In genomic region chr5:173016621-173017046, GRCh38 we compare ENCODE assay signal across 1 cellular context.
TF ChIP-seq lines count a peak whose summit lies in the region.

No MANE protein-coding gene starts in this region.

TF ChIP-seq in HCT116, 20 proteins besides CTCF, POLR2A, EP300 and RAD21 (continued from another document):
- no peak; the same call in 1 of the 2 replicates for TF ChIP-seq ATF3 (IDR thresholded peaks at IDR 0.05)
